8 cellular contexts compared by ENCODE assay signal in the genomic region with DNA sequence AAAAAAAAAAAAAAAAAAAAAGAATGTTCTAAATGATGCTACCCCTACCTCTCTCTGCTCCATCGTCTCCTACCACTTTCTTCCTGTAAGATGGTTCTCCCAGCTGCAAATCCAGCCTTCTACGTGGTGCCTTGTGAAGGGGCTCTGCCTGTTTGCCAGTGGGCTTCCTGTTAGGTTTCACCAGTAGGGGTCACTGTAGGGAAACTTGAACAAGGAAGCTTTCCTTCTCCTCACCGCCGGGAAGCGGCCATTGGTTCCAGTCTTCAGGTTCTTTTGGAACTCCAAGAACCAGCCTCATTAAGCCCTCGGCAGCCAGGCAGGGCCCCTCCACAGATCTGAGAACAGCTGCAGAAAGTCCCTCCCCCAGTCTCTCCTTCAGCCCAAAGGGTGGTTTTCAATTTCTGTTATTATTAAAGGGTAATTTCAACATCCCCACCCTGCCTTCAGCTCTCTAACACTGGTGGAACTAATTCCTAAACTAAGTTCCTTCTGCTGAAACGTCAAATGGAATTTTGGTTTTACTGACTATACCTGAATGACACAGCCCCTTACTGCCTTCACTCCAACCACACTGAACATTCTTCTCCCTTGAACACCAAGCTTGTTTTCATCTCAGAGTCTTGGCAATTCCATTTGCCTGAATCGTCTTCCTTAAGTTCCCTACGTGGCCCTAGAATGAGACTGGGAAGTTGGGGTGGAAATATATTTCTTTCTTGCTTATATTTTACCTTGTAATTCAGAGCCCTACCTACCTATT. TPM values are rescaled to one million over a fixed set of nuclear protein-coding genes. Genes with fewer than 3 reads are reported as not detected.
A peak's percentile ranks its signal among the peaks of the same experiment; 100 is the strongest.
DNase-seq lines count a peak whose midpoint lies in the region; ATAC-seq and TF ChIP-seq lines count a peak whose summit lies in the region.

No MANE protein-coding gene starts in this region.

- intact Hi-C loops in activated CD4-positive, alpha-beta T cell treated with anti-CD3 and anti-CD28 coated beads, Interleukin-2, amount 10 ng/mL, durations not matched to agents 24 days and 14 days (cut with micrococcal nuclease) = no loop called here

- H3K27ac Mint-ChIP-seq in activated CD4-positive, alpha-beta T cell treated with anti-CD3 and anti-CD28 coated beads, Interleukin-2, amount 10 ng/mL, durations not matched to agents 24 days and 14 days = no peak overlapping the region

- H3K27me3 Mint-ChIP-seq in activated CD4-positive, alpha-beta T cell treated with anti-CD3 and anti-CD28 coated beads, Interleukin-2, amount 10 ng/mL, durations not matched to agents 24 days and 14 days = no peaks in the 10 kb centered on the region

- H3K36me3 Mint-ChIP-seq in activated CD4-positive, alpha-beta T cell treated with anti-CD3 and anti-CD28 coated beads, Interleukin-2, amount 10 ng/mL, durations not matched to agents 24 days and 14 days (ENCODE audit: low read depth) = peaks cover 57% of the 10 kb centered on the region

- no peak overlapping the region for H3K4me3 Mint-ChIP-seq in activated CD4-positive, alpha-beta T cell treated with anti-CD3 and anti-CD28 coated beads, Interleukin-2, amount 10 ng/mL, durations not matched to agents 24 days and 14 days

- no peaks in the 10 kb centered on the region for H3K4me1 Mint-ChIP-seq in activated CD4-positive, alpha-beta T cell treated with anti-CD3 and anti-CD28 coated beads, Interleukin-2, amount 10 ng/mL, durations not matched to agents 24 days and 14 days

- ATAC-seq in HG03571 (IDR thresholded peaks at IDR 0.05; ENCODE audit: unreplicated experiment) (no peak), HG03196 (IDR thresholded peaks at IDR 0.05; ENCODE audit: unreplicated experiment) (no peak)

- peak; percentile 53 for TF ChIP-seq CTCF in retinal pigment epithelial cell (conservative IDR thresholded peaks at IDR 0.05; ENCODE audit: low read depth, low read length)

- no peak overlapping the region for H3K4me3 ChIP-seq in retinal pigment epithelial cell (ENCODE audit: low read length)

- no peaks in the 10 kb centered on the region for H3K9me3 Mint-ChIP-seq in activated CD4-positive, alpha-beta T cell treated with anti-CD3 and anti-CD28 coated beads, Interleukin-2, amount 10 ng/mL, durations not matched to agents 24 days and 14 days

- DNase-seq in activated CD4-positive, alpha-beta T cell treated with anti-CD3 and anti-CD28 coated beads, Interleukin-2, amount 10 ng/mL, durations not matched to agents 24 days and 14 days = peak; percentile 68
- DNase-seq in activated CD4-positive, alpha-beta T cell treated with anti-CD3 and anti-CD28 coated beads for 4 hours = no peak
- DNase-seq in NCI-H1092 (lab: John Stamatoyannopoulos, UW) (peak; percentile 25), dermis blood vessel endothelial cell (peak; percentile 52), retinal pigment epithelial cell (ENCODE audit: low read depth) (no peak), NCI-H187 treated with DMSO at 0.1 percent for 48 hours (lab: John Stamatoyannopoulos, UW) (no peak)

RNA-seq across cellular contexts. Expression of gene MCCC1, which starts 13.5 kb away (rescaled TPM):
- total RNA-seq in activated CD4-positive, alpha-beta T cell treated with anti-CD3 and anti-CD28 coated beads, Interleukin-2, amount 10 ng/mL, durations not matched to agents 24 days and 14 days = 25.4 and 27.5 TPM in 2 replicates
- total RNA-seq in dermis blood vessel endothelial cell = 24.5 and 33.6 TPM in 2 replicates

Comparison
In these comparisons a context has a peak if more than half of its experiments do, and no peak if none do; other contexts are left out.
1. DNase-seq: peak in activated CD4-positive, alpha-beta T cell treated with anti-CD3 and anti-CD28 coated beads, Interleukin-2, amount 10 ng/mL, durations not matched to agents 24 days and 14 days (single experiment), NCI-H1092 (single experiment) and dermis blood vessel endothelial cell (single experiment); none in activated CD4-positive, alpha-beta T cell treated with anti-CD3 and anti-CD28 coated beads for 4 hours (0 of 2), retinal pigment epithelial cell (single experiment) and NCI-H187 treated with DMSO at 0.1 percent for 48 hours (single experiment).